19 cellular contexts compared by ENCODE assay signal in genomic region chr9:92709240-92709639, GRCh38. TPM values are rescaled to one million over a fixed set of nuclear protein-coding genes. Genes with fewer than 3 reads are reported as not detected.
DNase-seq lines count a peak whose midpoint lies in the region; ATAC-seq, FAIRE-seq and TF ChIP-seq lines count a peak whose summit lies in the region.
"Had no signal": no experiment of that assay in that cellular context is flagged by ENCODE, and none has a peak within 500 bp of the region (broad histone marks: within the 10 kb centered on the region; RNA-seq: fewer than 3 reads in every experiment).

No MANE protein-coding gene starts in this region.

- H3K36me3 Mint-ChIP-seq in endodermal cell (ENCODE audit: low read depth): peaks cover 36% of the 10 kb centered on the region

- H3K79me2 ChIP-seq in HepG2 (ENCODE audit: insufficient read depth, low read length): no peaks in the 10 kb centered on the region

- no peak for FAIRE-seq in HepG2 (lab: Jason Lieb, UNC)
- FAIRE-seq: RCC 7860 had no signal

- no peak overlapping the region for H3K27ac Mint-ChIP-seq in endodermal cell

- in situ Hi-C loops in HepG2 (cut with HindIII; ENCODE audit: extremely low pct_ligation_motif_present, low pct_unique_long_range_greater_than_20kb): no loop called here

- H3K4me3 ChIP-seq in HepG2 (replicated peaks in 1 of 3; ENCODE audit: insufficient read depth in 1 of 3, low read depth in 2 of 3, low read length in 3 of 3) (no peak overlapping the region), right lobe of liver (no peak overlapping the region), endodermal cell (ENCODE audit: low read length) (no peak overlapping the region)

- BruUV-seq in HepG2 (replicated peaks; lab: Mats Ljungman, UMichigan): no TSS peak

- H3K9ac ChIP-seq in HepG2 (ENCODE audit: insufficient read depth, low read depth, low read length) (no peak overlapping the region), endodermal cell (ENCODE audit: extremely low read depth, low read length, poor library complexity, severe bottlenecking) (no peak overlapping the region)

- CTCF ChIA-PET in HepG2 (lab: Yijun Ruan, JAX; ENCODE audit: low intra/inter-chr PET ratio, low total read pairs): no interaction called here

- H3K27me3 ChIP-seq in HepG2 (ENCODE audit: control insufficient read depth in 1 of 2, insufficient read depth in 2 of 2, low read length in 2 of 2) (no peaks in the 10 kb centered on the region), right lobe of liver (no peaks in the 10 kb centered on the region), endodermal cell (ENCODE audit: control insufficient read depth, insufficient read depth, low read length, poor library complexity, severe bottlenecking) (no peaks in the 10 kb centered on the region), foreskin keratinocyte (no peaks in the 10 kb centered on the region)

- H3K4me1 ChIP-seq in HepG2 (ENCODE audit: insufficient read depth, low read length) (no peaks in the 10 kb centered on the region), right lobe of liver (no peaks in the 10 kb centered on the region), endodermal cell (ENCODE audit: control insufficient read depth, insufficient read depth, low read length) (no peaks in the 10 kb centered on the region), foreskin keratinocyte (peaks cover 44% of the 10 kb centered on the region)

- intact Hi-C loops in HepG2 (cut with micrococcal nuclease; ENCODE audit: unreplicated experiment) (no loop called here), right lobe of liver (cut with DNase I) (no loop called here)

- H3K4me1 Mint-ChIP-seq in endodermal cell: no peaks in the 10 kb centered on the region

- H3K9me3 Mint-ChIP-seq in endodermal cell: no peaks in the 10 kb centered on the region

- no peak for TF ChIP-seq RAD21 in HepG2 (CRISPR knock-in tag; IDR thresholded peaks at IDR 0.05)

- no peak for TF ChIP-seq CTCF in HepG2 (CRISPR knock-in tag; IDR thresholded peaks at IDR 0.05)
- no peak for TF ChIP-seq CTCF in right lobe of liver (IDR thresholded peaks at IDR 0.05)
- TF ChIP-seq CTCF in endodermal cell (conservative IDR thresholded peaks at IDR 0.05): no peak
- no peak for TF ChIP-seq CTCF in foreskin keratinocyte (conservative IDR thresholded peaks at IDR 0.05)

- H3K9me3 ChIP-seq in HepG2 (ENCODE audit: low read length) (no peaks in the 10 kb centered on the region), right lobe of liver (no peaks in the 10 kb centered on the region), endodermal cell (ENCODE audit: control insufficient read depth, low read length) (no peaks in the 10 kb centered on the region)

- H4K20me1 ChIP-seq in HepG2 (ENCODE audit: insufficient read depth, low read length): no peaks in the 10 kb centered on the region

- POLR2A ChIA-PET in HepG2 (lab: Yijun Ruan, JAX): no interaction called here

- H3K36me3 ChIP-seq in HepG2 (replicated peaks in 1 of 2; ENCODE audit: control insufficient read depth in 1 of 2, insufficient read depth in 2 of 2, low read length in 2 of 2): peaks cover 8 to 35% of the 10 kb centered on the region in 2 experiments; a peak in 4 of 5 replicates
- H3K36me3 ChIP-seq in right lobe of liver: peaks cover 0 to 15% (median 3%) of the 10 kb centered on the region in 4 donors
- H3K36me3 ChIP-seq in endodermal cell (ENCODE audit: control insufficient read depth, insufficient read depth, low read length): peaks cover 47% of the 10 kb centered on the region

- no peak for DNase-seq in HepG2 (ENCODE audit: low spot score)
- DNase-seq in right lobe of liver: no peak
- DNase-seq in endodermal cell: peak; percentile 15
- DNase-seq in foreskin keratinocyte: peak; percentile 24 to 50
- DNase-seq in NCI-H146 treated with DMSO at 0.1 percent for 48 hours (lab: John Stamatoyannopoulos, UW; ENCODE audit: unreplicated experiment): no peak
- no peak for DNase-seq in amygdala (lab: John Stamatoyannopoulos, UW)
- DNase-seq in H4 (ENCODE audit: low spot score): no peak
- no peak for DNase-seq in islet precursor cell
- DNase-seq: C1 segment of cervical spinal cord, COR-L47, DMS153, EL, HCEC 1CT, MV-4-11, NCI-H1417, NCI-H1930, NCI-H526 treated with DMSO at 0.1 percent for 48 hours, SHP77 treated with DMSO at 0.1 percent for 48 hours had no signal

- no peak for TF ChIP-seq POLR2A in HepG2 (IDR thresholded peaks at IDR 0.05; ENCODE audit: insufficient read depth in 1 of 2, low read depth in 2 of 2, low read length in 2 of 2)
- no peak for TF ChIP-seq POLR2A in right lobe of liver (IDR thresholded peaks at IDR 0.05)

- H3K27me3 Mint-ChIP-seq in endodermal cell (ENCODE audit: insufficient read depth): no peaks in the 10 kb centered on the region

- no peak overlapping the region for H3K4me2 ChIP-seq in HepG2 (ENCODE audit: low read depth, low read length)

- ATAC-seq in HepG2: no peak
- no peak for ATAC-seq in right lobe of liver
- peak; percentile 60 for ATAC-seq in foreskin keratinocyte

- H3K27ac ChIP-seq in HepG2 (ENCODE audit: extremely low read length, insufficient read depth, low read length) (no peak overlapping the region), right lobe of liver (no peak overlapping the region), endodermal cell (ENCODE audit: low read depth, low read length) (no peak overlapping the region), foreskin keratinocyte (peak overlapping the region; percentile 95)

- H3K4me3 Mint-ChIP-seq in endodermal cell: no peak overlapping the region

- H2AFZ ChIP-seq in HepG2 (ENCODE audit: low read length): no peak overlapping the region

- TF ChIP-seq EP300 in HepG2 (IDR thresholded peaks at IDR 0.05; ENCODE audit: low read depth in 2 of 2, low read length in 2 of 2) (no peak), HepG2 (CRISPR knock-in tag; IDR thresholded peaks at IDR 0.05; ENCODE audit: borderline replicate concordance) (no peak)

RNA-seq across cellular contexts. Expression of gene IPPK, which starts 39.3 kb away (rescaled TPM):
- total RNA-seq in HepG2 (2016; rRNA removed; fragmentation: Illumina TruSeq; extraction: Trizol): 14.1 and 15.1 TPM in 2 replicates
- total RNA-seq in HepG2 (2016; cell fraction: cytosol; rRNA removed; fragmentation: Illumina TruSeq; extraction: Trizol; ENCODE audit: low read depth): 0.91 and 1.3 TPM in 2 replicates
- total RNA-seq in HepG2 (2016; cell fraction: insoluble cytoplasmic fraction; rRNA removed; fragmentation: Illumina TruSeq; extraction: Trizol): 12.9 and 15.9 TPM in 2 replicates
- 4.6 and 5.0 TPM in 2 replicates for total RNA-seq in HepG2 (2016; cell fraction: membrane; rRNA removed; fragmentation: Illumina TruSeq; extraction: Trizol)
- total RNA-seq in HepG2 (2016; cell fraction: nucleus; rRNA removed; fragmentation: Illumina TruSeq; extraction: Trizol): 6.5 and 8.3 TPM in 2 replicates
- 9.9 and 11.2 TPM in 2 replicates for polyA plus RNA-seq in HepG2 (2011; rRNA removed)
- 10.8 and 11.0 TPM in 2 replicates for polyA plus RNA-seq in HepG2 (2011; cell fraction: cytosol; rRNA removed)
- polyA plus RNA-seq in HepG2 (2011; cell fraction: nucleus; rRNA removed): 17.2 and 18.8 TPM in 2 replicates
- polyA plus RNA-seq in HepG2 (2012): 5.3 and 5.7 TPM in 2 replicates
- 0.66 and 1.2 TPM in 2 replicates for polyA plus RNA-seq in HepG2 (2016; cell fraction: cytosol; fragmentation: Illumina TruSeq; extraction: Trizol; ENCODE audit: low read depth)
- polyA plus RNA-seq in HepG2 (2016; cell fraction: insoluble cytoplasmic fraction; fragmentation: Illumina TruSeq; extraction: Trizol; ENCODE audit: low read depth): 16.3 and 16.9 TPM in 2 replicates
- 2.2 and 3.4 TPM in 2 replicates for polyA plus RNA-seq in HepG2 (2016; cell fraction: membrane; fragmentation: Illumina TruSeq; extraction: Trizol; ENCODE audit: low read depth)
- 12.6 and 15.6 TPM in 2 replicates for polyA plus RNA-seq in HepG2 (2016; cell fraction: nucleus; fragmentation: Illumina TruSeq; extraction: Trizol; ENCODE audit: insufficient read depth, low read depth)
- 61.7 and 67.2 TPM in 2 replicates for polyA minus RNA-seq in HepG2 (2011; rRNA and poly(A)+ RNA removed; ENCODE audit: low replicate concordance)
- polyA minus RNA-seq in HepG2 (2011; cell fraction: cytosol; rRNA and poly(A)+ RNA removed): 6.2 and 7.6 TPM in 2 replicates
- polyA minus RNA-seq in HepG2 (2011; cell fraction: nucleus; rRNA and poly(A)+ RNA removed): 9.8 and 10.4 TPM in 2 replicates
- 1 to 10 TPM; 2.4 to 4.9 (median 3.7) TPM for total RNA-seq in right lobe of liver
- 1 to 10 TPM; 9.3 TPM for total RNA-seq in endodermal cell
- polyA plus RNA-seq in endodermal cell (2013, experiment 1 of 2): 8.8 TPM
- 8.6 TPM for polyA plus RNA-seq in endodermal cell (2013, experiment 2 of 2)
- total RNA-seq in foreskin keratinocyte: 16.7 and 17.1 TPM in 2 replicates
- polyA plus RNA-seq in foreskin keratinocyte: 10.4 and 12.9 TPM in 2 replicates
- 6.1 and 12.8 TPM in 2 replicates for total RNA-seq in H4 (2014; rRNA removed; shearing (Covaris generic))

RNA-seq across cellular contexts. Expression of gene BICD2, which starts 55.4 kb away (rescaled TPM):
- total RNA-seq in HepG2 (2016; rRNA removed; fragmentation: Illumina TruSeq; extraction: Trizol) (17.4 and 18.3 TPM in 2 replicates), right lobe of liver (10 to 100 TPM in 3 of 6 experiments, 1 to 10 TPM in 3; 6.3 to 14.9 (median 9.8) TPM), endodermal cell (10 to 100 TPM; 20.7 to 20.9 TPM), foreskin keratinocyte (60.0 and 66.3 TPM in 2 replicates)
- total RNA-seq in HepG2 (2016; cell fraction: cytosol; rRNA removed; fragmentation: Illumina TruSeq; extraction: Trizol; ENCODE audit: low read depth): 2.2 and 2.6 TPM in 2 replicates
- 17.1 and 17.9 TPM in 2 replicates for total RNA-seq in HepG2 (2016; cell fraction: insoluble cytoplasmic fraction; rRNA removed; fragmentation: Illumina TruSeq; extraction: Trizol)
- total RNA-seq in HepG2 (2016; cell fraction: membrane; rRNA removed; fragmentation: Illumina TruSeq; extraction: Trizol): 7.5 and 8.2 TPM in 2 replicates
- 15.1 and 18.6 TPM in 2 replicates for total RNA-seq in HepG2 (2016; cell fraction: nucleus; rRNA removed; fragmentation: Illumina TruSeq; extraction: Trizol)
- polyA plus RNA-seq in HepG2 (2011; rRNA removed) (5.1 and 6.3 TPM in 2 replicates), foreskin keratinocyte (19.3 and 24.2 TPM in 2 replicates)
- 5.7 and 6.0 TPM in 2 replicates for polyA plus RNA-seq in HepG2 (2011; cell fraction: cytosol; rRNA removed)
- 9.9 and 11.3 TPM in 2 replicates for polyA plus RNA-seq in HepG2 (2011; cell fraction: nucleus; rRNA removed)
- 9.8 and 11.5 TPM in 2 replicates for polyA plus RNA-seq in HepG2 (2012)
- 1.1 TPM in 2 replicates for polyA plus RNA-seq in HepG2 (2016; cell fraction: cytosol; fragmentation: Illumina TruSeq; extraction: Trizol; ENCODE audit: low read depth)
- 15.2 and 16.4 TPM in 2 replicates for polyA plus RNA-seq in HepG2 (2016; cell fraction: insoluble cytoplasmic fraction; fragmentation: Illumina TruSeq; extraction: Trizol; ENCODE audit: low read depth)
- 3.5 and 4.1 TPM in 2 replicates for polyA plus RNA-seq in HepG2 (2016; cell fraction: membrane; fragmentation: Illumina TruSeq; extraction: Trizol; ENCODE audit: low read depth)
- polyA plus RNA-seq in HepG2 (2016; cell fraction: nucleus; fragmentation: Illumina TruSeq; extraction: Trizol; ENCODE audit: insufficient read depth, low read depth): 17.8 and 17.9 TPM in 2 replicates
- 10.1 and 10.5 TPM in 2 replicates for polyA minus RNA-seq in HepG2 (2011; rRNA and poly(A)+ RNA removed; ENCODE audit: low replicate concordance)
- 6.4 and 6.6 TPM in 2 replicates for polyA minus RNA-seq in HepG2 (2011; cell fraction: cytosol; rRNA and poly(A)+ RNA removed)
- polyA minus RNA-seq in HepG2 (2011; cell fraction: nucleus; rRNA and poly(A)+ RNA removed): 8.7 and 9.5 TPM in 2 replicates
- polyA plus RNA-seq in endodermal cell (2013, experiment 1 of 2): 25.4 TPM
- 24.1 TPM for polyA plus RNA-seq in endodermal cell (2013, experiment 2 of 2)
- 18.3 and 24.3 TPM in 2 replicates for total RNA-seq in H4 (2014; rRNA removed; shearing (Covaris generic))

Comparison
In these comparisons a context has a peak if more than half of its experiments do, and no peak if none do; other contexts are left out.
1. DNase-seq: peak in endodermal cell (single experiment) and foreskin keratinocyte (2 of 2); none in HepG2 (single experiment), right lobe of liver (0 of 3), NCI-H146 treated with DMSO at 0.1 percent for 48 hours (single experiment), amygdala (0 of 56), H4 (single experiment) and islet precursor cell (single experiment).